In the genomic region with DNA sequence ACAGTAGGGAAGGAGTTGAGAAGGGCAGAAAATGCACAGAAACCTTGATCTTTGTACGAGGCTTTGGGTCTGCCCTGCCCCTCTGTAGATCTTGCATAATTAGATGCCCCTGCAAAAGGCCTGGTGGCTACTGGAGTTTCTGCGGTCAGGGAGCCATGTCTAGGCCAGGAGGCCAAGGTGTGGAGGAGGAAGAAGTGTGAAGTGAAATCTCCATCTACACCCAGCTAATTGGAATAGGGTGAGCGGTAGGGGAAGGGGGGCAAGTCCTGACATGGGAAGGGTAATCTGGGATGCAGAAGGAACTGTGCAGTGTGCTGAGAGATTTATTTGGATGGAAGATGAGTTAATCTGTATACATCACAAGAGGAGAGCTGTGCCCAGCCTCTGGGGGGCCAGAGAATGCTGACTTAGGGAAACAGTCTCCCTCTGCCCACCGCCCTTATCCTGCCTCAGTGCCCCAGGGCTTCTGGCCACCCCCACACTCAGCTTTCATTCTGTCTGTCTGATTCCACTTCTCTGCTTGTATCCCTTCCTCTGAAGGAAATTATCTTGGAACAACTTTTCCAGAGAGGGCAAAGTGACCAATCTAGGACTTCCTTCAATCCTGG, we compare ENCODE assay signal across 19 cellular contexts. TPM values are rescaled to one million over a fixed set of nuclear protein-coding genes. Genes with fewer than 3 reads are reported as not detected.
"Had no signal": no experiment of that assay in that cellular context is flagged by ENCODE, and none has a peak within 500 bp of the region (broad histone marks: within the 10 kb centered on the region; RNA-seq: fewer than 3 reads in every experiment).

No MANE protein-coding gene starts in this region.

- H3K36me3 ChIP-seq: uterus had no signal

- H3K27ac Mint-ChIP-seq: immature natural killer cell; naive thymus-derived CD8-positive, alpha-beta T cell; stimulated activated naive CD8-positive, alpha-beta T cell treated with anti-CD3 and anti-CD28 coated beads, Interleukin-15, Interleukin-2, amounts not matched to agents 100 ng/mL and 50 ng/mL, for 24 hours had no signal

- DNase-seq: effector memory CD8-positive, alpha-beta T cell; esophagus squamous epithelium; foreskin fibroblast; immature natural killer cell; left cardiac atrium; left ventricle myocardium inferior; lower lobe of right lung; mesenchymal stem cell; naive thymus-derived CD8-positive, alpha-beta T cell; posterior cingulate gyrus; small intestine; stimulated activated CD4-positive, alpha-beta T cell treated with anti-CD3 and anti-CD28 coated beads, Interleukin-12 subunit alpha, Interleukin-12 subunit beta, amount 100 ng/mL, for 4 hours; stimulated activated CD4-positive, alpha-beta T cell treated with anti-CD3 and anti-CD28 coated beads, Interleukin-2, amount 100 ng/mL, for 48 hours; upper lobe of left lung; uterus had no signal

- ATAC-seq: effector memory CD8-positive, alpha-beta T cell; gastroesophageal sphincter; left cardiac atrium; lower lobe of right lung; naive thymus-derived CD8-positive, alpha-beta T cell had no signal

- H3K4me3 Mint-ChIP-seq: effector memory CD8-positive, alpha-beta T cell; immature natural killer cell; stimulated activated naive CD8-positive, alpha-beta T cell treated with anti-CD3 and anti-CD28 coated beads, Interleukin-15, Interleukin-2, amounts not matched to agents 100 ng/mL and 50 ng/mL, for 24 hours had no signal

- H3K4me3 ChIP-seq: esophagus squamous epithelium, gastroesophageal sphincter, left ventricle myocardium inferior, lower lobe of right lung, right atrium auricular region, tibial artery, upper lobe of left lung, uterus had no signal

- H3K27ac ChIP-seq: esophagus squamous epithelium, gastroesophageal sphincter, left ventricle myocardium inferior, lower lobe of right lung, right atrium auricular region, tibial artery, upper lobe of left lung, uterus had no signal

- H3K9me3 Mint-ChIP-seq: effector memory CD8-positive, alpha-beta T cell; immature natural killer cell; naive thymus-derived CD8-positive, alpha-beta T cell; stimulated activated naive CD8-positive, alpha-beta T cell treated with anti-CD3 and anti-CD28 coated beads, Interleukin-15, Interleukin-2, amounts not matched to agents 100 ng/mL and 50 ng/mL, for 24 hours had no signal

RNA-seq across cellular contexts. Expression of gene CYP27B1, which starts 5.4 kb away (rescaled TPM):
- total RNA-seq: left ventricle myocardium inferior had no signal
- polyA plus RNA-seq: immature natural killer cell; naive thymus-derived CD8-positive, alpha-beta T cell had no signal
